1 cellular context compared by ENCODE assay signal in the genomic region with DNA sequence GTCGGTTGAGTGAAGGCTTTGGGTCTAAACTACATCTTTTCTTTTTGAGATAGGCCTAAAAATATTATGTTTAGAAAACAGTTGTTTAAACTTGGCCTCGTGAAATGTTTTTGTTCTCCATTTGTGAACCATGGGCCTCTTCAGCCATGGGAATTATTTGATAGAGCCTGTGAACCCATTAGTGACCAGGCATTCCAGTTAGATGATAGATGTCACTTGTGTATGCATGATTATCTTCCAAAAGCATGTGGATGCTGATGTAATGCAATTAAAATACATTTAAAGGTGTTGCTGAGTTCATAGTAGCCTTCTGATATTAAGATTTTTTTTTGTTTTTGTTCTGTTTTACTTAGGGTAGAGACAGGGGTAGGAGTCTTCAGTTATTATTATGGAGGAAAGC.
TF ChIP-seq lines count a peak whose summit lies in the region.

No MANE protein-coding gene starts in this region.

TF ChIP-seq in K562, 482 proteins besides CTCF, POLR2A, EP300 and RAD21:
- no peak for TF ChIP-seq WHSC1 (IDR thresholded peaks at IDR 0.05; ENCODE audit: low read length)
- TF ChIP-seq PTTG1 (tag; IDR thresholded peaks at IDR 0.05; ENCODE audit: low read depth) = no peak
- peak; percentile 23; the same call in 1 of the 2 replicates for TF ChIP-seq ARID1B (IDR thresholded peaks at IDR 0.05)
- no peak for TF ChIP-seq SIN3A (IDR thresholded peaks at IDR 0.05; ENCODE audit: borderline replicate concordance in 2 of 2, control insufficient read depth in 1 of 2, low read depth in 2 of 2, low read length in 2 of 2)
- TF ChIP-seq HNRNPK (IDR thresholded peaks at IDR 0.05; ENCODE audit: low read depth, low read length, poor library complexity, severe bottlenecking) = no peak
- TF ChIP-seq JUN (IDR thresholded peaks at IDR 0.05; ENCODE audit: borderline replicate concordance, low read depth, low read length) = no peak
- TF ChIP-seq JUN (CRISPR knock-in tag; IDR thresholded peaks at IDR 0.05; ENCODE audit: borderline replicate concordance) = no peak
- TF ChIP-seq EP400 (IDR thresholded peaks at IDR 0.05) = peak; percentile 12; the same call in 1 of the 2 replicates
- TF ChIP-seq TEAD4 (IDR thresholded peaks at IDR 0.05; ENCODE audit: low read length) = peak; percentile 25; the same call in 1 of the 2 replicates
- no peak for TF ChIP-seq TEAD4 (CRISPR knock-in tag; IDR thresholded peaks at IDR 0.05; ENCODE audit: borderline replicate concordance)
- TF ChIP-seq MEIS2 (IDR thresholded peaks at IDR 0.05; ENCODE audit: partially characterized antibody) = peak; percentile 21
- no peak for TF ChIP-seq ZNF589 (CRISPR knock-in tag; IDR thresholded peaks at IDR 0.05; ENCODE audit: low read depth)
- TF ChIP-seq HCFC1 (IDR thresholded peaks at IDR 0.05; ENCODE audit: low read depth, low read length) = no peak
